25 cellular contexts compared by ENCODE assay signal in the genomic region with DNA sequence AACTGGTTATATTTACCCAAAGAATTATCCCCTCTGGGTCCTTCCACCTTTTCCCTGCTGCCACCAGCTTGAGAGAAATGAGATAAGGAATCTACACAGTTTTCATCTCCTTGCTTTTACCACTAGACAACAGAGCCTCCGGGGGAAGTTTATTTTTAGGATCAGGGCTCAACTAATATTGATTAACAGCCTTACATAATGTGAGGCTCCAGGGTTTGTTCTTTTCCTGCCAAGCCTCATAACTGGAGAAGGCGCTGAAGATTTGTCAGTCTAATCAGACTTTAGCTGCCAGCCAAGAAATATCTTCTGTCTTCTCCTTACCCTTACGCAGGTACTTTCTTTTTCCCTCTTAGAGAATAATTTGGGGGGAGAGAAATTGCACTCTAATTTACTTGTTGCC.
"Had no signal": no experiment of that assay in that cellular context is flagged by ENCODE, and none has a peak within 500 bp of the region (broad histone marks: within the 10 kb centered on the region; RNA-seq: fewer than 3 reads in every experiment).

No MANE protein-coding gene starts in this region.

- H3K27ac Mint-ChIP-seq: naive thymus-derived CD4-positive, alpha-beta T cell; natural killer cell treated with Interleukin-12 subunit alpha and Interleukin-12 subunit beta and Interleukin-15 and Interleukin-18, amount 100 ng/mL, for 72 hours; stimulated activated effector memory CD8-positive, alpha-beta T cell treated with anti-CD3 and anti-CD28 coated beads, Interleukin-12 subunit alpha, Interleukin-12 subunit beta, amount 100 ng/mL, for 72 hours; stimulated activated naive CD8-positive, alpha-beta T cell treated with anti-CD3 and anti-CD28 coated beads, Interleukin-15, amount 100 ng/mL, for 72 hours; type B pancreatic cell had no signal

- ATAC-seq: mucosa of descending colon; naive thymus-derived CD4-positive, alpha-beta T cell; natural killer cell treated with Interleukin-12 subunit alpha and Interleukin-12 subunit beta and Interleukin-15 and Interleukin-18, amount 100 ng/mL, for 72 hours; right cardiac atrium; sciatic nerve; stimulated activated effector memory CD8-positive, alpha-beta T cell treated with anti-CD3 and anti-CD28 coated beads, Interleukin-12 subunit alpha, Interleukin-12 subunit beta, amount 100 ng/mL, for 72 hours; stimulated activated naive CD8-positive, alpha-beta T cell treated with anti-CD3 and anti-CD28 coated beads, Interleukin-15, amount 100 ng/mL, for 72 hours had no signal

- H3K27me3 ChIP-seq: pancreas, spleen, tibial nerve, uterus had no signal

- H3K9me3 ChIP-seq: left ventricle myocardium inferior, mucosa of descending colon, pancreas, prostate gland, spleen, tibial nerve, uterus had no signal

- H3K4me3 ChIP-seq: left ventricle myocardium inferior, lung, mucosa of descending colon, pancreas, prostate gland, spleen, tibial nerve, uterus had no signal

- H3K27ac ChIP-seq: left ventricle myocardium inferior, pancreas, prostate gland, spleen, tibial nerve, uterus had no signal

- H3K27me3 Mint-ChIP-seq: naive thymus-derived CD4-positive, alpha-beta T cell; natural killer cell treated with Interleukin-12 subunit alpha and Interleukin-12 subunit beta and Interleukin-15 and Interleukin-18, amount 100 ng/mL, for 72 hours; stimulated activated naive CD8-positive, alpha-beta T cell treated with anti-CD3 and anti-CD28 coated beads, Interleukin-15, amount 100 ng/mL, for 72 hours had no signal

- H3K4me3 Mint-ChIP-seq: naive thymus-derived CD4-positive, alpha-beta T cell; natural killer cell treated with Interleukin-12 subunit alpha and Interleukin-12 subunit beta and Interleukin-15 and Interleukin-18, amount 100 ng/mL, for 72 hours; neural crest cell; stimulated activated effector memory CD8-positive, alpha-beta T cell treated with anti-CD3 and anti-CD28 coated beads, Interleukin-12 subunit alpha, Interleukin-12 subunit beta, amount 100 ng/mL, for 72 hours; stimulated activated naive CD8-positive, alpha-beta T cell treated with anti-CD3 and anti-CD28 coated beads, Interleukin-15, amount 100 ng/mL, for 72 hours; type B pancreatic cell had no signal

- H3K36me3 Mint-ChIP-seq: natural killer cell treated with Interleukin-12 subunit alpha and Interleukin-12 subunit beta and Interleukin-15 and Interleukin-18, amount 100 ng/mL, for 72 hours; stimulated activated effector memory CD8-positive, alpha-beta T cell treated with anti-CD3 and anti-CD28 coated beads, Interleukin-12 subunit alpha, Interleukin-12 subunit beta, amount 100 ng/mL, for 72 hours; type B pancreatic cell had no signal

- H3K9me3 Mint-ChIP-seq: neural crest cell had no signal

- DNase-seq: islet precursor cell; left ventricle myocardium inferior; mesendoderm; midbrain; mucosa of descending colon; naive thymus-derived CD4-positive, alpha-beta T cell; nucleus accumbens; pancreas; posterior cingulate gyrus; retina; right cardiac atrium; small intestine; spleen; stimulated activated CD4-positive, alpha-beta T cell treated with anti-CD3 and anti-CD28 coated beads, Interleukin-4, amount 100 ng/mL, for 24 hours; stimulated activated naive CD4-positive, alpha-beta T cell treated with Interleukin-2 at 50 U/mL for 16 hours; stimulated activated naive CD8-positive, alpha-beta T cell treated with anti-CD3 and anti-CD28 coated beads, Interleukin-15, amount 100 ng/mL, for 72 hours; uterus had no signal

- H3K4me1 Mint-ChIP-seq: naive thymus-derived CD4-positive, alpha-beta T cell; stimulated activated effector memory CD8-positive, alpha-beta T cell treated with anti-CD3 and anti-CD28 coated beads, Interleukin-12 subunit alpha, Interleukin-12 subunit beta, amount 100 ng/mL, for 72 hours; stimulated activated naive CD8-positive, alpha-beta T cell treated with anti-CD3 and anti-CD28 coated beads, Interleukin-15, amount 100 ng/mL, for 72 hours had no signal

- H3K36me3 ChIP-seq: left ventricle myocardium inferior, pancreas, prostate gland, spleen, tibial nerve, uterus had no signal

- H3K4me1 ChIP-seq: left ventricle myocardium inferior, prostate gland, spleen had no signal
